Comparison of ENCODE assay signal across 8 cellular contexts in genomic region chr1:112849425-112849966, GRCh38.
DNase-seq lines count a peak whose midpoint lies in the region; ATAC-seq lines count a peak whose summit lies in the region.

No MANE protein-coding gene starts in this region.

- peak overlapping the region; percentile 87 for H2BK120ac ChIP-seq in trophoblast cell (ENCODE audit: insufficient read depth, low read length, poor library complexity)

- peak overlapping the region; percentile 93 for H2AK5ac ChIP-seq in trophoblast cell (ENCODE audit: low read length)

- peak overlapping the region; percentile 3 for H3K9ac ChIP-seq in trophoblast cell (ENCODE audit: low read length)

- peak; percentile 68 for ATAC-seq in Right ventricle myocardium superior (ENCODE audit: poor library complexity)
- no peak for ATAC-seq in GM18909 (IDR thresholded peaks at IDR 0.05; ENCODE audit: poor library complexity, unreplicated experiment)

- peaks cover 6% of the 10 kb centered on the region for H3K79me2 ChIP-seq in trophoblast cell (ENCODE audit: control insufficient read depth, insufficient read depth, low read length, poor library complexity)

- peaks cover 19% of the 10 kb centered on the region for H3K27me3 Mint-ChIP-seq in activated naive CD8-positive, alpha-beta T cell

- H3K4me1 ChIP-seq in trophoblast cell (ENCODE audit: control insufficient read depth in 1 of 2, insufficient read depth in 2 of 2, low read length in 2 of 2), result peaks cover 18 to 23% of the 10 kb centered on the region in 2 experiments

- peak overlapping the region; percentile 87 for H2BK5ac ChIP-seq in trophoblast cell (ENCODE audit: low read depth, low read length, poor library complexity)

- DNase-seq in stimulated activated CD4-positive, alpha-beta T cell treated with anti-CD3 and anti-CD28 coated beads, Interleukin-15, amount 100 ng/mL, for 24 hours, result peak; percentile 12
- no peak for DNase-seq in stimulated activated CD4-positive, alpha-beta T cell treated with anti-CD3 and anti-CD28 coated beads, Interleukin-1b, Interleukin-23, amount 100 ng/mL, for 48 hours
- DNase-seq in Right ventricle myocardium superior (peak; percentile 41), trophoblast cell (peak; percentile 79 to 86), SIG-M5 (lab: John Stamatoyannopoulos, UW) (no peak)
- DNase-seq in activated CD4-positive, alpha-beta T cell treated with anti-CD3 and anti-CD28 coated beads for 4 hours, result no peak

- H3K23ac ChIP-seq in trophoblast cell (ENCODE audit: low read length), result no peak overlapping the region

- H3K27me3 ChIP-seq in trophoblast cell (ENCODE audit: insufficient read depth, low read length), result no peaks in the 10 kb centered on the region

- peak overlapping the region; percentile 85 for H4K8ac ChIP-seq in trophoblast cell (ENCODE audit: low read depth, low read length)

- H3K36me3 ChIP-seq in trophoblast cell (ENCODE audit: control insufficient read depth in 1 of 2, insufficient read depth in 2 of 2, low read length in 2 of 2), result peaks cover 0 to 2% of the 10 kb centered on the region in 2 experiments

- H3K27ac ChIP-seq in trophoblast cell (ENCODE audit: low read depth, low read length), result peak overlapping the region; percentile 83

- H3K4me3 ChIP-seq in trophoblast cell (ENCODE audit: low read depth, low read length), result peak overlapping the region; percentile 64

- H3K36me3 Mint-ChIP-seq in activated naive CD8-positive, alpha-beta T cell, result no peaks in the 10 kb centered on the region

- peaks cover 30% of the 10 kb centered on the region for H3K79me1 ChIP-seq in trophoblast cell (ENCODE audit: low read length)

- H3K27ac Mint-ChIP-seq in activated naive CD8-positive, alpha-beta T cell, result no peak overlapping the region

- peak overlapping the region; percentile 85 for H3K14ac ChIP-seq in trophoblast cell (ENCODE audit: low read length)

- H2BK12ac ChIP-seq in trophoblast cell (ENCODE audit: low read length), result peak overlapping the region; percentile 95

- no CpG with 5 or more reads among the region's 53 CpGs for WGBS in trophoblast cell (ENCODE audit: extremely low coverage, insufficient coverage, insufficient read length)

- H3K4me2 ChIP-seq in trophoblast cell (ENCODE audit: low read length), result peak overlapping the region; percentile 62

- H4K12ac ChIP-seq in trophoblast cell (ENCODE audit: low read depth, low read length), result peak overlapping the region; percentile 60

- peak overlapping the region; percentile 99 for H4K91ac ChIP-seq in trophoblast cell (ENCODE audit: low read depth, low read length)

- peak overlapping the region; percentile 28 for H3K4ac ChIP-seq in trophoblast cell (ENCODE audit: low read depth, low read length)

- no peaks in the 10 kb centered on the region for H3K9me3 ChIP-seq in trophoblast cell (ENCODE audit: insufficient read depth, low read depth, low read length)

- peak overlapping the region; percentile 41 for H2AFZ ChIP-seq in trophoblast cell (ENCODE audit: insufficient read depth, low read length, poor library complexity)

- H3K18ac ChIP-seq in trophoblast cell (ENCODE audit: low read length), result peak overlapping the region; percentile 91

- H3K4me1 Mint-ChIP-seq in activated naive CD8-positive, alpha-beta T cell (ENCODE audit: low read depth), result peaks cover 2% of the 10 kb centered on the region

- H3K9me3 Mint-ChIP-seq in activated naive CD8-positive, alpha-beta T cell (ENCODE audit: low read depth), result no peaks in the 10 kb centered on the region

- peak overlapping the region; percentile 27 for H3K4me3 Mint-ChIP-seq in activated naive CD8-positive, alpha-beta T cell

- intact Hi-C loops in Right ventricle myocardium superior (cut with DNase I), result no loop called here

Comparison
In these comparisons a context has a peak if more than half of its experiments do, and no peak if none do; other contexts are left out.
1. DNase-seq: peak in stimulated activated CD4-positive, alpha-beta T cell treated with anti-CD3 and anti-CD28 coated beads, Interleukin-15, amount 100 ng/mL, for 24 hours (single experiment), Right ventricle myocardium superior (single experiment) and trophoblast cell (2 of 2); none in stimulated activated CD4-positive, alpha-beta T cell treated with anti-CD3 and anti-CD28 coated beads, Interleukin-1b, Interleukin-23, amount 100 ng/mL, for 48 hours (single experiment), SIG-M5 (single experiment) and activated CD4-positive, alpha-beta T cell treated with anti-CD3 and anti-CD28 coated beads for 4 hours (0 of 2).